Comparison of ENCODE assay signal across 19 cellular contexts in the genomic region with DNA sequence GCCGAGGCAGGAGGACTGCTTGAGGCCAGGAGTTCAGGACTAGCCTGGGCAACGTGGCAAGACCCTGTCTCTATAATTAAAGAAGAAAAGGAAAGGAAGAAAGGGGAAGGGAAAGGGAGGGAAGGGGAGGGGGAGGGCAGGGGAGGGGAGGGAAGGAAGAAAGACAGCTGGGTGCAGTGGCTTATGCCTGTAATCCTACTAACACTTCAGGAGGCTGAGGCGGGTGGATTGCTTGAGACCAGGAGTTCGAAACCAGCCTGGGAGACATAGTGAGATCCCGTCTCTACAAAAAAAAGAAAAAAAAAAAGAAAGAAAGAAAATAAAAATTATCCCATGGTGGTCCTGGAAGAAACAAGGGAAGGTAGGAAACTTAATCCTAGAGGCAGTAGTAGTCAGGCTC. TPM values are rescaled to one million over a fixed set of nuclear protein-coding genes. Genes with fewer than 3 reads are reported as not detected.
DNase-seq lines count a peak whose midpoint lies in the region; ATAC-seq, FAIRE-seq and TF ChIP-seq lines count a peak whose summit lies in the region.
"Had no signal": no experiment of that assay in that cellular context is flagged by ENCODE, and none has a peak within 500 bp of the region (broad histone marks: within the 10 kb centered on the region; RNA-seq: fewer than 3 reads in every experiment).

No MANE protein-coding gene starts in this region.

- TF ChIP-seq EP300 in HepG2 (IDR thresholded peaks at IDR 0.05; ENCODE audit: low read depth in 2 of 2, low read length in 2 of 2): no peak
- TF ChIP-seq EP300 in HepG2 (CRISPR knock-in tag; IDR thresholded peaks at IDR 0.05; ENCODE audit: borderline replicate concordance): no peak
- TF ChIP-seq EP300 in upper lobe of left lung (IDR thresholded peaks at IDR 0.05): no peak

- peaks cover 54 to 82% of the 10 kb centered on the region in 2 experiments for H3K36me3 ChIP-seq in HepG2 (replicated peaks in 1 of 2; ENCODE audit: control insufficient read depth in 1 of 2, insufficient read depth in 2 of 2, low read length in 2 of 2)
- peaks cover 0 to 11% (median 2%) of the 10 kb centered on the region in 4 donors for H3K36me3 ChIP-seq in right lobe of liver
- peaks cover 0 to 87% (median 21%) of the 10 kb centered on the region in 4 donors for H3K36me3 ChIP-seq in upper lobe of left lung
- H3K36me3 ChIP-seq: cardiac muscle cell had no signal

- in situ Hi-C loops in HepG2 (cut with HindIII; ENCODE audit: extremely low pct_ligation_motif_present, low pct_unique_long_range_greater_than_20kb): no loop called here

- peaks cover 89% of the 10 kb centered on the region for H3K79me2 ChIP-seq in HepG2 (ENCODE audit: insufficient read depth, low read length)

- H3K27ac ChIP-seq in HepG2 (ENCODE audit: extremely low read length, insufficient read depth, low read length) (no peak overlapping the region), right lobe of liver (no peak overlapping the region), upper lobe of left lung (peak overlapping the region in 3 of 4 donors; percentile 2 to 40 (median 32))
- H3K27ac ChIP-seq: cardiac muscle cell, vagina had no signal

- peaks cover 14% of the 10 kb centered on the region; the same call in 1 of the 2 replicates for H4K20me1 ChIP-seq in HepG2 (ENCODE audit: insufficient read depth, low read length)

- POLR2A ChIA-PET in HepG2 (lab: Yijun Ruan, JAX): interaction anchor here (1.0 to 28.1 kb wide), 4 partner anchors 9 to 28 kb away, joined by 4 to 2822 read pairs (median 16); partner anchors contain the start of gene BCL2L1
- POLR2A ChIA-PET in activated CD4-positive, alpha-beta memory T cell treated with anti-CD3 and anti-CD28 coated beads, Interleukin-2, amount 10 ng/mL, durations not matched to agents 7 days and 5 days (lab: Charles Lee): interaction anchor here (1.3 to 6.7 kb wide), 2 partner anchors 14 to 15 kb away, joined by 4 to 67 read pairs; no protein-coding TSS in a partner anchor

- TF ChIP-seq RAD21 in HepG2 (CRISPR knock-in tag; IDR thresholded peaks at IDR 0.05): no peak

- H3K4me3 ChIP-seq in HepG2 (replicated peaks in 1 of 3; ENCODE audit: insufficient read depth in 1 of 3, low read depth in 2 of 3, low read length in 3 of 3) (no peak overlapping the region), right lobe of liver (no peak overlapping the region), upper lobe of left lung (no peak overlapping the region)
- H3K4me3 ChIP-seq: cardiac muscle cell, vagina had no signal

- H3K4me3 Mint-ChIP-seq in activated CD4-positive, alpha-beta memory T cell treated with anti-CD3 and anti-CD28 coated beads, Interleukin-2, amount 10 ng/mL, durations not matched to agents 7 days and 5 days: no peak overlapping the region
- peak overlapping the region in 3 of 5 donors; percentile 0 to 49 (median 26) for H3K4me3 Mint-ChIP-seq in immature natural killer cell

- H3K36me3 Mint-ChIP-seq in activated CD4-positive, alpha-beta memory T cell treated with anti-CD3 and anti-CD28 coated beads, Interleukin-2, amount 10 ng/mL, durations not matched to agents 7 days and 5 days (ENCODE audit: low read depth): peaks cover 63% of the 10 kb centered on the region
- peaks cover 11 to 39% (median 11%) of the 10 kb centered on the region in 3 donors for H3K36me3 Mint-ChIP-seq in immature natural killer cell

- H3K9ac ChIP-seq in HepG2 (ENCODE audit: insufficient read depth, low read depth, low read length): no peak overlapping the region

- no TSS peak for BruUV-seq in HepG2 (replicated peaks; lab: Mats Ljungman, UMichigan)

- H3K9me3 Mint-ChIP-seq in activated CD4-positive, alpha-beta memory T cell treated with anti-CD3 and anti-CD28 coated beads, Interleukin-2, amount 10 ng/mL, durations not matched to agents 7 days and 5 days: no peaks in the 10 kb centered on the region
- H3K9me3 Mint-ChIP-seq in immature natural killer cell: no peaks in the 10 kb centered on the region

- DNase-seq in HepG2 (ENCODE audit: low spot score) (no peak), right lobe of liver (no peak), immature natural killer cell (no peak), upper lobe of left lung (no peak), middle frontal gyrus (ENCODE audit: extremely low spot score, low spot score) (no peak), 8988T (no peak)
- DNase-seq in activated CD4-positive, alpha-beta memory T cell treated with anti-CD3 and anti-CD28 coated beads, Interleukin-2, amount 10 ng/mL, durations not matched to agents 7 days and 5 days: no peak
- DNase-seq: activated effector memory CD4-positive, alpha-beta T cell treated with anti-CD3 and anti-CD28 coated beads, Interleukin-2, amount 50 U/mL, for 16 hours; DMS79; mammary epithelial cell; MV-4-11; NCI-H748 treated with DMSO at 0.1 percent for 48 hours; RPMI8226; stimulated activated CD4-positive, alpha-beta T cell treated with anti-CD3 and anti-CD28 coated beads, Interleukin-4, amount 100 ng/mL, for 4 hours had no signal

- peak overlapping the region; percentile 60 for H3K27ac Mint-ChIP-seq in activated CD4-positive, alpha-beta memory T cell treated with anti-CD3 and anti-CD28 coated beads, Interleukin-2, amount 10 ng/mL, durations not matched to agents 7 days and 5 days
- H3K27ac Mint-ChIP-seq in immature natural killer cell: peak overlapping the region; percentile 85 to 100 (median 88)

- H3K9me3 ChIP-seq in HepG2 (ENCODE audit: low read length) (no peaks in the 10 kb centered on the region), right lobe of liver (no peaks in the 10 kb centered on the region), upper lobe of left lung (no peaks in the 10 kb centered on the region)
- H3K9me3 ChIP-seq: vagina had no signal

- TF ChIP-seq POLR2A in HepG2 (IDR thresholded peaks at IDR 0.05; ENCODE audit: insufficient read depth in 1 of 2, low read depth in 2 of 2, low read length in 2 of 2) (no peak), right lobe of liver (IDR thresholded peaks at IDR 0.05) (no peak), upper lobe of left lung (IDR thresholded peaks at IDR 0.05) (no peak)

- H3K4me1 Mint-ChIP-seq in activated CD4-positive, alpha-beta memory T cell treated with anti-CD3 and anti-CD28 coated beads, Interleukin-2, amount 10 ng/mL, durations not matched to agents 7 days and 5 days: peaks cover 63% of the 10 kb centered on the region
- peaks cover 88 to 95% of the 10 kb centered on the region in 2 donors for H3K4me1 Mint-ChIP-seq in immature natural killer cell

- intact Hi-C loops in HepG2 (cut with micrococcal nuclease; ENCODE audit: unreplicated experiment): no loop called here
- intact Hi-C loops in right lobe of liver (cut with DNase I): no loop called here

- TF ChIP-seq CTCF in HepG2 (CRISPR knock-in tag; IDR thresholded peaks at IDR 0.05): no peak
- TF ChIP-seq CTCF in right lobe of liver (IDR thresholded peaks at IDR 0.05): no peak
- TF ChIP-seq CTCF in upper lobe of left lung (IDR thresholded peaks at IDR 0.05): no peak

- WGBS in HepG2 (ENCODE audit: low lambda C conversion rate): 97% methylated on average over 5 of the region's 5 CpGs
- 91% methylated on average over 5 of the region's 5 CpGs for WGBS in right lobe of liver (ENCODE audit: insufficient coverage, low coverage, low lambda C conversion rate, missing lambda C conversion rate)
- WGBS in upper lobe of left lung, 2 donors: 91 to 95% methylated on average over 5 of the region's 5 CpGs

- FAIRE-seq in HepG2 (lab: Jason Lieb, UNC): no peak
- FAIRE-seq: endometrium, frontal cortex had no signal

- no peak overlapping the region for H3K4me2 ChIP-seq in HepG2 (ENCODE audit: low read depth, low read length)

- no peak overlapping the region for H2AFZ ChIP-seq in HepG2 (ENCODE audit: low read length)

- CTCF ChIA-PET in HepG2 (lab: Yijun Ruan, JAX; ENCODE audit: low intra/inter-chr PET ratio, low total read pairs): no interaction called here
- CTCF ChIA-PET in activated CD4-positive, alpha-beta memory T cell treated with anti-CD3 and anti-CD28 coated beads, Interleukin-2, amount 10 ng/mL, durations not matched to agents 7 days and 5 days (lab: Charles Lee): interaction anchor here (1.9 kb wide), 1 partner anchor 13 kb away, joined by 5 read pairs; no protein-coding TSS in a partner anchor

- H3K27me3 ChIP-seq in HepG2 (ENCODE audit: control insufficient read depth in 1 of 2, insufficient read depth in 2 of 2, low read length in 2 of 2) (no peaks in the 10 kb centered on the region), right lobe of liver (no peaks in the 10 kb centered on the region), upper lobe of left lung (no peaks in the 10 kb centered on the region)
- H3K27me3 ChIP-seq: cardiac muscle cell, vagina had no signal

- H3K4me1 ChIP-seq in HepG2 (ENCODE audit: insufficient read depth, low read length) (peaks cover 67% of the 10 kb centered on the region), right lobe of liver (peaks cover 0 to 14% (median 0%) of the 10 kb centered on the region in 4 donors), upper lobe of left lung (peaks cover 28 to 67% (median 50%) of the 10 kb centered on the region in 4 donors)

- no peaks in the 10 kb centered on the region for H3K27me3 Mint-ChIP-seq in activated CD4-positive, alpha-beta memory T cell treated with anti-CD3 and anti-CD28 coated beads, Interleukin-2, amount 10 ng/mL, durations not matched to agents 7 days and 5 days
- peaks cover 0 to 1% (median 0%) of the 10 kb centered on the region in 3 donors for H3K27me3 Mint-ChIP-seq in immature natural killer cell (ENCODE audit: low read depth in 3 of 3)

- no peak for ATAC-seq in HepG2
- ATAC-seq in right lobe of liver: no peak
- ATAC-seq in upper lobe of left lung (ENCODE audit: low FRiP score in 2 of 2): no peak
- ATAC-seq in HG03521 (IDR thresholded peaks at IDR 0.05; ENCODE audit: unreplicated experiment): no peak

RNA-seq across cellular contexts. Expression of gene BCL2L1, which starts 33.5 kb away (rescaled TPM):
- total RNA-seq in HepG2 (2016; rRNA removed; fragmentation: Illumina TruSeq; extraction: Trizol) (164 and 200 TPM in 2 replicates), right lobe of liver (10 to 100 TPM; 30.5 to 96.1 (median 63.4) TPM), upper lobe of left lung (100 to 1,000 TPM; 131 to 245 (median 182) TPM)
- total RNA-seq in HepG2 (2016; cell fraction: cytosol; rRNA removed; fragmentation: Illumina TruSeq; extraction: Trizol; ENCODE audit: low read depth): 60.9 and 61.0 TPM in 2 replicates
- total RNA-seq in HepG2 (2016; cell fraction: insoluble cytoplasmic fraction; rRNA removed; fragmentation: Illumina TruSeq; extraction: Trizol): 169 and 173 TPM in 2 replicates
- 190 and 201 TPM in 2 replicates for total RNA-seq in HepG2 (2016; cell fraction: membrane; rRNA removed; fragmentation: Illumina TruSeq; extraction: Trizol)
- 135 and 148 TPM in 2 replicates for total RNA-seq in HepG2 (2016; cell fraction: nucleus; rRNA removed; fragmentation: Illumina TruSeq; extraction: Trizol)
- polyA plus RNA-seq in HepG2 (2011; rRNA removed) (258 and 259 TPM in 2 replicates), immature natural killer cell (10 to 100 TPM; 30.9 to 60.4 (median 39.3) TPM)
- polyA plus RNA-seq in HepG2 (2011; cell fraction: cytosol; rRNA removed): 215 and 224 TPM in 2 replicates
- 123 and 146 TPM in 2 replicates for polyA plus RNA-seq in HepG2 (2011; cell fraction: nucleus; rRNA removed)
- polyA plus RNA-seq in HepG2 (2012): 184 and 192 TPM in 2 replicates
- 77.5 and 91.4 TPM in 2 replicates for polyA plus RNA-seq in HepG2 (2016; cell fraction: cytosol; fragmentation: Illumina TruSeq; extraction: Trizol; ENCODE audit: low read depth)
- 214 and 252 TPM in 2 replicates for polyA plus RNA-seq in HepG2 (2016; cell fraction: insoluble cytoplasmic fraction; fragmentation: Illumina TruSeq; extraction: Trizol; ENCODE audit: low read depth)
- polyA plus RNA-seq in HepG2 (2016; cell fraction: membrane; fragmentation: Illumina TruSeq; extraction: Trizol; ENCODE audit: low read depth): 208 and 211 TPM in 2 replicates
- 168 and 174 TPM in 2 replicates for polyA plus RNA-seq in HepG2 (2016; cell fraction: nucleus; fragmentation: Illumina TruSeq; extraction: Trizol; ENCODE audit: insufficient read depth, low read depth)
- polyA minus RNA-seq in HepG2 (2011; rRNA and poly(A)+ RNA removed; ENCODE audit: low replicate concordance): 34.8 and 259 TPM in 2 replicates
- polyA minus RNA-seq in HepG2 (2011; cell fraction: cytosol; rRNA and poly(A)+ RNA removed): 124 TPM in 2 replicates
- polyA minus RNA-seq in HepG2 (2011; cell fraction: nucleus; rRNA and poly(A)+ RNA removed): 215 and 221 TPM in 2 replicates
- 10 to 100 TPM; 67.7 to 72.5 TPM for total RNA-seq in activated CD4-positive, alpha-beta memory T cell treated with anti-CD3 and anti-CD28 coated beads, Interleukin-2, amount 10 ng/mL, durations not matched to agents 7 days and 5 days

RNA-seq across cellular contexts. Expression of gene TPX2, which starts 49.9 kb away (rescaled TPM):
- total RNA-seq in HepG2 (2016; rRNA removed; fragmentation: Illumina TruSeq; extraction: Trizol): 124 and 190 TPM in 2 replicates
- total RNA-seq in HepG2 (2016; cell fraction: cytosol; rRNA removed; fragmentation: Illumina TruSeq; extraction: Trizol; ENCODE audit: low read depth): 19.7 and 21.4 TPM in 2 replicates
- total RNA-seq in HepG2 (2016; cell fraction: insoluble cytoplasmic fraction; rRNA removed; fragmentation: Illumina TruSeq; extraction: Trizol): 123 and 174 TPM in 2 replicates
- 59.2 and 59.7 TPM in 2 replicates for total RNA-seq in HepG2 (2016; cell fraction: membrane; rRNA removed; fragmentation: Illumina TruSeq; extraction: Trizol)
- 91.9 and 95.0 TPM in 2 replicates for total RNA-seq in HepG2 (2016; cell fraction: nucleus; rRNA removed; fragmentation: Illumina TruSeq; extraction: Trizol)
- 20.0 and 34.3 TPM in 2 replicates for polyA plus RNA-seq in HepG2 (2011; rRNA removed)
- polyA plus RNA-seq in HepG2 (2011; cell fraction: cytosol; rRNA removed): 21.1 and 21.9 TPM in 2 replicates
- polyA plus RNA-seq in HepG2 (2011; cell fraction: nucleus; rRNA removed): 16.5 and 21.6 TPM in 2 replicates
- 28.3 and 61.6 TPM in 2 replicates for polyA plus RNA-seq in HepG2 (2012)
- 8.4 and 9.3 TPM in 2 replicates for polyA plus RNA-seq in HepG2 (2016; cell fraction: cytosol; fragmentation: Illumina TruSeq; extraction: Trizol; ENCODE audit: low read depth)
- polyA plus RNA-seq in HepG2 (2016; cell fraction: insoluble cytoplasmic fraction; fragmentation: Illumina TruSeq; extraction: Trizol; ENCODE audit: low read depth): 186 and 207 TPM in 2 replicates
- 30.8 and 32.2 TPM in 2 replicates for polyA plus RNA-seq in HepG2 (2016; cell fraction: membrane; fragmentation: Illumina TruSeq; extraction: Trizol; ENCODE audit: low read depth)
- 122 and 124 TPM in 2 replicates for polyA plus RNA-seq in HepG2 (2016; cell fraction: nucleus; fragmentation: Illumina TruSeq; extraction: Trizol; ENCODE audit: insufficient read depth, low read depth)
- 23.1 and 74.5 TPM in 2 replicates for polyA minus RNA-seq in HepG2 (2011; rRNA and poly(A)+ RNA removed; ENCODE audit: low replicate concordance)
- polyA minus RNA-seq in HepG2 (2011; cell fraction: cytosol; rRNA and poly(A)+ RNA removed): 31.8 and 39.1 TPM in 2 replicates
- polyA minus RNA-seq in HepG2 (2011; cell fraction: nucleus; rRNA and poly(A)+ RNA removed): 42.3 and 53.4 TPM in 2 replicates
- total RNA-seq in right lobe of liver: 1 to 10 TPM in 5 of 6 experiments, under 1 TPM in 1; 0.56 to 8.3 (median 2.8) TPM
- total RNA-seq in activated CD4-positive, alpha-beta memory T cell treated with anti-CD3 and anti-CD28 coated beads, Interleukin-2, amount 10 ng/mL, durations not matched to agents 7 days and 5 days: 100 to 1,000 TPM; 137 to 138 TPM
- polyA plus RNA-seq in immature natural killer cell: 1 to 10 TPM; 1.2 to 3.0 (median 1.8) TPM
- total RNA-seq in upper lobe of left lung: 1 to 10 TPM; 1.0 to 6.7 (median 3.8) TPM

RNA-seq across cellular contexts. Expression of gene COX4I2, which starts 51.4 kb away (rescaled TPM):
- total RNA-seq in HepG2 (2016; rRNA removed; fragmentation: Illumina TruSeq; extraction: Trizol) (not detected in 2 replicates), right lobe of liver (not detected), upper lobe of left lung (10 to 100 TPM in 4 of 6 donors, 1 to 10 TPM in 2; 1.9 to 24.3 (median 13.5) TPM)
- not detected in 2 replicates for total RNA-seq in HepG2 (2016; cell fraction: cytosol; rRNA removed; fragmentation: Illumina TruSeq; extraction: Trizol; ENCODE audit: low read depth)
- not detected in 2 replicates for total RNA-seq in HepG2 (2016; cell fraction: insoluble cytoplasmic fraction; rRNA removed; fragmentation: Illumina TruSeq; extraction: Trizol)
- not detected in 2 replicates for total RNA-seq in HepG2 (2016; cell fraction: membrane; rRNA removed; fragmentation: Illumina TruSeq; extraction: Trizol)
- total RNA-seq in HepG2 (2016; cell fraction: nucleus; rRNA removed; fragmentation: Illumina TruSeq; extraction: Trizol): not detected in 2 replicates
- polyA plus RNA-seq in HepG2 (2011; rRNA removed) (0.74 and 1.1 TPM in 2 replicates), immature natural killer cell (not detected)
- polyA plus RNA-seq in HepG2 (2011; cell fraction: cytosol; rRNA removed): 0.97 and 1.4 TPM in 2 replicates
- 0.31 TPM in 1 of 2 replicates, not detected in the other for polyA plus RNA-seq in HepG2 (2011; cell fraction: nucleus; rRNA removed)
- polyA plus RNA-seq in HepG2 (2012): 0.61 and 0.68 TPM in 2 replicates
- polyA plus RNA-seq in HepG2 (2016; cell fraction: cytosol; fragmentation: Illumina TruSeq; extraction: Trizol; ENCODE audit: low read depth): not detected in 2 replicates
- not detected in 2 replicates for polyA plus RNA-seq in HepG2 (2016; cell fraction: insoluble cytoplasmic fraction; fragmentation: Illumina TruSeq; extraction: Trizol; ENCODE audit: low read depth)
- polyA plus RNA-seq in HepG2 (2016; cell fraction: membrane; fragmentation: Illumina TruSeq; extraction: Trizol; ENCODE audit: low read depth): not detected in 2 replicates
- not detected in 2 replicates for polyA plus RNA-seq in HepG2 (2016; cell fraction: nucleus; fragmentation: Illumina TruSeq; extraction: Trizol; ENCODE audit: insufficient read depth, low read depth)
- not detected in 2 replicates for polyA minus RNA-seq in HepG2 (2011; rRNA and poly(A)+ RNA removed; ENCODE audit: low replicate concordance)
- not detected in 2 replicates for polyA minus RNA-seq in HepG2 (2011; cell fraction: cytosol; rRNA and poly(A)+ RNA removed)
- not detected in 2 replicates for polyA minus RNA-seq in HepG2 (2011; cell fraction: nucleus; rRNA and poly(A)+ RNA removed)
- total RNA-seq in activated CD4-positive, alpha-beta memory T cell treated with anti-CD3 and anti-CD28 coated beads, Interleukin-2, amount 10 ng/mL, durations not matched to agents 7 days and 5 days: not detected
- total RNA-seq: cardiac muscle cell, mammary epithelial cell had no signal
- polyA plus RNA-seq: mammary epithelial cell had no signal

Comparison
In these comparisons a context has a peak if more than half of its experiments do, and no peak if none do; other contexts are left out.
1. H3K27ac ChIP-seq: peak in upper lobe of left lung (3 of 4); none in HepG2 (single experiment) and right lobe of liver (0 of 3).